In genomic region chr2:58614259-58614658, GRCh38 we compare ENCODE assay signal across 24 cellular contexts.
DNase-seq lines count a peak whose midpoint lies in the region; ATAC-seq, FAIRE-seq and TF ChIP-seq lines count a peak whose summit lies in the region.
"Had no signal": no experiment of that assay in that cellular context is flagged by ENCODE, and none has a peak within 500 bp of the region (broad histone marks: within the 10 kb centered on the region; RNA-seq: fewer than 3 reads in every experiment).

No MANE protein-coding gene starts in this region.

- no peak overlapping the region for H3K27ac ChIP-seq in breast epithelium
- H3K27ac ChIP-seq in neural progenitor cell: no peak overlapping the region
- H3K27ac ChIP-seq: BLaER1 treated with 17β-estradiol and CSF1 and Interleukin-3, amounts not matched to agents 10 nM and 100 nM; lower lobe of right lung; SJSA1 had no signal

- no peak for DNase-seq in MCF 10A (ENCODE audit: unreplicated experiment)
- no peak for DNase-seq in breast epithelium (ENCODE audit: low spot score in 2 of 2)
- DNase-seq in NCI-H69 (lab: John Stamatoyannopoulos, UW): peak; percentile 65
- peak; percentile 42 for DNase-seq in bronchial epithelial cell (ENCODE audit: low read depth)
- DNase-seq in neural progenitor cell (ENCODE audit: low spot score): no peak
- no peak for DNase-seq in GM19239 (ENCODE audit: insufficient read length, low spot score)
- DNase-seq: activated CD4-positive, CD25-positive, alpha-beta regulatory T cell; activated CD8-positive, alpha-beta T cell treated with anti-CD3 and anti-CD28 coated beads, Interleukin-2, amount 10 ng/mL, durations not matched to agents 7 days and 5 days; activated naive CD4-positive, alpha-beta T cell treated with anti-CD3 and anti-CD28 coated beads for 36 hours; activated T-cell treated with anti-CD3 and anti-CD28 coated beads, Interleukin-2, amount 50 U/mL, for 24 hours; aorta; effector CD4-positive, alpha-beta T cell; lower lobe of right lung; NCI-H187 treated with DMSO at 0.1 percent for 48 hours; NCI-H446 treated with DMSO at 0.1 percent for 48 hours; right cardiac atrium; substantia nigra had no signal

- H3K4me1 ChIP-seq in breast epithelium (no peaks in the 10 kb centered on the region), neural progenitor cell (no peaks in the 10 kb centered on the region)
- H3K4me1 ChIP-seq: lower lobe of right lung, SJSA1 had no signal

- CTCF ChIA-PET in MCF 10A (lab: Yijun Ruan, JAX): interaction anchor here (0.6 kb wide), 1 partner anchor 1890 kb away, joined by 3 read pairs; no protein-coding TSS in a partner anchor

- FAIRE-seq in bronchial epithelial cell (lab: Jason Lieb, UNC): no peak
- no peak for FAIRE-seq in GM19239 (lab: Jason Lieb, UNC)
- FAIRE-seq: A204.1, D721Med had no signal

- peak overlapping the region; percentile 19 for H3K4me3 Mint-ChIP-seq in MCF 10A (ENCODE audit: unreplicated experiment)
- H3K4me3 Mint-ChIP-seq in neural progenitor cell: no peak overlapping the region
- H3K4me3 Mint-ChIP-seq: activated CD8-positive, alpha-beta T cell treated with anti-CD3 and anti-CD28 coated beads, Interleukin-2, amount 10 ng/mL, durations not matched to agents 7 days and 5 days; activated naive CD4-positive, alpha-beta T cell treated with anti-CD3 and anti-CD28 coated beads for 36 hours; activated T-cell treated with anti-CD3 and anti-CD28 coated beads, Interleukin-2, amount 50 U/mL, for 24 hours; T-helper 1 cell treated with Interleukin-12 subunit alpha and Interleukin-12 subunit beta and Interleukin-4 antibody, amounts not matched to agents 30 μg/mL and 1 μg/mL, for 36 hours had no signal

- no peak overlapping the region for H2AFZ ChIP-seq in neural progenitor cell (replicated peaks)

- no peak overlapping the region for H3K9ac ChIP-seq in neural progenitor cell
- H3K9ac ChIP-seq: BLaER1 treated with 17β-estradiol and CSF1 and Interleukin-3, amounts not matched to agents 10 nM and 100 nM had no signal

- no peaks in the 10 kb centered on the region for H3F3A ChIP-seq in neural progenitor cell (ENCODE audit: low read depth)

- H4K20me1 ChIP-seq in neural progenitor cell (ENCODE audit: low read depth): no peaks in the 10 kb centered on the region
- H4K20me1 ChIP-seq: BLaER1 treated with 17β-estradiol and CSF1 and Interleukin-3, amounts not matched to agents 10 nM and 100 nM had no signal

- H3K27me3 ChIP-seq in breast epithelium (no peaks in the 10 kb centered on the region), bronchial epithelial cell (ENCODE audit: control insufficient read depth, insufficient read depth, low read length) (no peaks in the 10 kb centered on the region), neural progenitor cell (no peaks in the 10 kb centered on the region)
- H3K27me3 ChIP-seq: BLaER1 treated with 17β-estradiol and CSF1 and Interleukin-3, amounts not matched to agents 10 nM and 100 nM; SJSA1 had no signal

- H3K4me2 ChIP-seq in neural progenitor cell: no peak overlapping the region
- H3K4me2 ChIP-seq: BLaER1 treated with 17β-estradiol and CSF1 and Interleukin-3, amounts not matched to agents 10 nM and 100 nM had no signal

- POLR2A ChIA-PET in MCF 10A (lab: Yijun Ruan, JAX): interaction anchor here (0.9 to 1.9 kb wide), 4 partner anchors 8 to 24 kb away, joined by 3 to 12 read pairs (median 3); no protein-coding TSS in a partner anchor

- H3K36me3 ChIP-seq in breast epithelium (no peaks in the 10 kb centered on the region), bronchial epithelial cell (ENCODE audit: control insufficient read depth, insufficient read depth, low read length) (no peaks in the 10 kb centered on the region), neural progenitor cell (no peaks in the 10 kb centered on the region)
- H3K36me3 ChIP-seq: BLaER1 treated with 17β-estradiol and CSF1 and Interleukin-3, amounts not matched to agents 10 nM and 100 nM; lower lobe of right lung; SJSA1 had no signal

- ATAC-seq in GM18909 (IDR thresholded peaks at IDR 0.05; ENCODE audit: poor library complexity, unreplicated experiment): no peak
- no peak for ATAC-seq in HG02970 (IDR thresholded peaks at IDR 0.05; ENCODE audit: low FRiP score, unreplicated experiment)
- ATAC-seq: activated CD8-positive, alpha-beta T cell treated with anti-CD3 and anti-CD28 coated beads, Interleukin-2, amount 10 ng/mL, durations not matched to agents 7 days and 5 days; lower lobe of right lung; right cardiac atrium had no signal

- TF ChIP-seq CTCF in MCF 10A (IDR thresholded peaks at IDR 0.05; ENCODE audit: unreplicated experiment): no peak
- TF ChIP-seq CTCF in breast epithelium (IDR thresholded peaks at IDR 0.05): no peak
- no peak for TF ChIP-seq CTCF in bronchial epithelial cell (IDR thresholded peaks at IDR 0.05; ENCODE audit: insufficient read depth, low read length, severe bottlenecking)
- TF ChIP-seq CTCF in neural progenitor cell (IDR thresholded peaks at IDR 0.05): no peak

- BruUV-seq in MCF 10A (replicated peaks; lab: Mats Ljungman, UMichigan): no TSS peak

- no peaks in the 10 kb centered on the region for H3K9me3 ChIP-seq in breast epithelium
- H3K9me3 ChIP-seq in neural progenitor cell (ENCODE audit: low read depth): no peaks in the 10 kb centered on the region
- H3K9me3 ChIP-seq: BLaER1 treated with 17β-estradiol and CSF1 and Interleukin-3, amounts not matched to agents 10 nM and 100 nM; lower lobe of right lung; SJSA1 had no signal

- no peaks in the 10 kb centered on the region for H3K79me2 ChIP-seq in neural progenitor cell (ENCODE audit: low read depth)

- intact Hi-C loops in MCF 10A (cut with micrococcal nuclease): no loop called here
- intact Hi-C loops in breast epithelium (cut with DNase I; ENCODE audit: low total_unique reads): no loop called here

- H3K4me1 Mint-ChIP-seq in MCF 10A (ENCODE audit: insufficient read depth, unreplicated experiment) (peaks cover 7% of the 10 kb centered on the region), neural progenitor cell (no peaks in the 10 kb centered on the region)

- H3K27ac Mint-ChIP-seq in MCF 10A (ENCODE audit: low read depth, unreplicated experiment) (peak overlapping the region; percentile 67), neural progenitor cell (no peak overlapping the region)
- H3K27ac Mint-ChIP-seq: activated CD8-positive, alpha-beta T cell treated with anti-CD3 and anti-CD28 coated beads, Interleukin-2, amount 10 ng/mL, durations not matched to agents 7 days and 5 days; activated naive CD4-positive, alpha-beta T cell treated with anti-CD3 and anti-CD28 coated beads for 36 hours; activated T-cell treated with anti-CD3 and anti-CD28 coated beads, Interleukin-2, amount 50 U/mL, for 24 hours; T-helper 1 cell treated with Interleukin-12 subunit alpha and Interleukin-12 subunit beta and Interleukin-4 antibody, amounts not matched to agents 30 μg/mL and 1 μg/mL, for 36 hours had no signal

- H3K9me3 Mint-ChIP-seq in MCF 10A (ENCODE audit: unreplicated experiment) (no peaks in the 10 kb centered on the region), neural progenitor cell (no peaks in the 10 kb centered on the region)
- H3K9me3 Mint-ChIP-seq: activated naive CD4-positive, alpha-beta T cell treated with anti-CD3 and anti-CD28 coated beads for 36 hours; activated T-cell treated with anti-CD3 and anti-CD28 coated beads, Interleukin-2, amount 50 U/mL, for 24 hours; T-helper 1 cell treated with Interleukin-12 subunit alpha and Interleukin-12 subunit beta and Interleukin-4 antibody, amounts not matched to agents 30 μg/mL and 1 μg/mL, for 36 hours had no signal

- H3K36me3 Mint-ChIP-seq in MCF 10A (ENCODE audit: insufficient read depth, unreplicated experiment): no peaks in the 10 kb centered on the region
- no peaks in the 10 kb centered on the region for H3K36me3 Mint-ChIP-seq in neural progenitor cell

- no peak overlapping the region for H3K4me3 ChIP-seq in breast epithelium
- no peak overlapping the region for H3K4me3 ChIP-seq in bronchial epithelial cell (ENCODE audit: low read depth, low read length)
- H3K4me3 ChIP-seq in neural progenitor cell: no peak overlapping the region
- H3K4me3 ChIP-seq: BLaER1 treated with 17β-estradiol and CSF1 and Interleukin-3, amounts not matched to agents 10 nM and 100 nM; lower lobe of right lung; SJSA1 had no signal

- no peak for TF ChIP-seq POLR2A in breast epithelium (IDR thresholded peaks at IDR 0.05)

- H3K27me3 Mint-ChIP-seq in MCF 10A (ENCODE audit: insufficient read depth, unreplicated experiment) (no peaks in the 10 kb centered on the region), neural progenitor cell (ENCODE audit: insufficient read depth, low read depth) (no peaks in the 10 kb centered on the region)
- H3K27me3 Mint-ChIP-seq: activated T-cell treated with anti-CD3 and anti-CD28 coated beads, Interleukin-2, amount 50 U/mL, for 24 hours had no signal

Comparison
In these comparisons a context has a peak if more than half of its experiments do, and no peak if none do; other contexts are left out.
1. DNase-seq: peak in NCI-H69 (single experiment) and bronchial epithelial cell (single experiment); none in MCF 10A (single experiment), breast epithelium (0 of 2), neural progenitor cell (single experiment) and GM19239 (single experiment).